In genomic region chr22:22720724-22721261, GRCh38 we compare ENCODE assay signal across 8 cellular contexts.
DNase-seq lines count a peak whose midpoint lies in the region; ATAC-seq, FAIRE-seq and TF ChIP-seq lines count a peak whose summit lies in the region.

No MANE protein-coding gene starts in this region.

- peak in 1 of 2 experiments; percentile 67; a peak in 1 of 4 replicates for TF ChIP-seq EP300 in GM12878 (IDR thresholded peaks at IDR 0.05; ENCODE audit: borderline replicate concordance in 1 of 2, control insufficient read depth in 1 of 2, low read depth in 2 of 2, low read length in 2 of 2)

- FAIRE-seq in GM12878 (lab: Jason Lieb, UNC), result no peak

- CTCF ChIA-PET in GM12878 (lab: Yijun Ruan, JAX), result interaction anchor here (0.6 to 6.4 kb wide), 28 partner anchors 9 to 536 kb away, joined by 3 to 115 read pairs (median 4); no protein-coding TSS in a partner anchor

- SMC1A ChIA-PET in GM12878 (lab: Charles Lee; ENCODE audit: uncharacterized antibody, unreplicated experiment), result interaction anchor here (0.6 to 3.9 kb wide), 14 partner anchors 11 to 239 kb away, joined by 3 to 40 read pairs (median 4); no protein-coding TSS in a partner anchor

- peaks cover 14% of the 10 kb centered on the region for H3K27me3 Mint-ChIP-seq in activated CD4-positive, alpha-beta T cell treated with anti-CD3 and anti-CD28 coated beads, Interleukin-2, amount 10 ng/mL, durations not matched to agents 24 days and 14 days

- TSS peak; percentile 91 for BruUV-seq in GM12878 (replicated peaks; lab: Mats Ljungman, UMichigan)

- ATAC-seq in HG03103 (IDR thresholded peaks at IDR 0.05; ENCODE audit: low read depth, unreplicated experiment) (peak; percentile 60), GM12878 (peak; percentile 96)

- intact Hi-C loops in activated CD4-positive, alpha-beta T cell treated with anti-CD3 and anti-CD28 coated beads, Interleukin-2, amount 10 ng/mL, durations not matched to agents 24 days and 14 days (cut with micrococcal nuclease), result no loop called here
- intact Hi-C loops in GM12878 (cut with micrococcal nuclease; ENCODE audit: unreplicated experiment), result loop anchor here (1.0 kb wide), 1 partner anchor 27 kb away; no protein-coding TSS in a partner anchor

- no peak overlapping the region for H3K4me3 Mint-ChIP-seq in activated CD4-positive, alpha-beta T cell treated with anti-CD3 and anti-CD28 coated beads, Interleukin-2, amount 10 ng/mL, durations not matched to agents 24 days and 14 days

- no peak for TF ChIP-seq POLR2A in GM12878 (IDR thresholded peaks at IDR 0.05; ENCODE audit: low read depth, low read length)

- H3K9ac ChIP-seq in GM12878 (ENCODE audit: control insufficient read depth, insufficient read depth, low read length), result peak overlapping the region; percentile 35; the same call in 1 of the 2 replicates

- H3K36me3 Mint-ChIP-seq in activated CD4-positive, alpha-beta T cell treated with anti-CD3 and anti-CD28 coated beads, Interleukin-2, amount 10 ng/mL, durations not matched to agents 24 days and 14 days (ENCODE audit: low read depth), result no peaks in the 10 kb centered on the region

- no peak for TF ChIP-seq CTCF in GM12878 (IDR thresholded peaks at IDR 0.05 in 2 of 3, conservative IDR thresholded peaks at IDR 0.05 in 1 of 3; ENCODE audit: control insufficient read depth in 2 of 3, extremely low read depth in 1 of 3, insufficient read depth in 1 of 3, low read depth in 3 of 3, low read length in 3 of 3)

- H3K27ac ChIP-seq in GM12878 (ENCODE audit: control insufficient read depth, insufficient read depth), result peak overlapping the region; percentile 82

- peak overlapping the region; percentile 67 for H3K27ac Mint-ChIP-seq in activated CD4-positive, alpha-beta T cell treated with anti-CD3 and anti-CD28 coated beads, Interleukin-2, amount 10 ng/mL, durations not matched to agents 24 days and 14 days

- no peak overlapping the region for H2AFZ ChIP-seq in GM12878 (ENCODE audit: control insufficient read depth, low read depth, low read length)

- WGBS in GM12878 (ENCODE audit: insufficient coverage, insufficient replicate concordance, low lambda C conversion rate, missing lambda C conversion rate), result 3% methylated on average over 6 of the region's 6 CpGs

- H3K9me3 ChIP-seq in GM12878 (replicated peaks; ENCODE audit: control insufficient read depth, insufficient read depth, low read length), result no peaks in the 10 kb centered on the region

- no peaks in the 10 kb centered on the region for H3K27me3 ChIP-seq in GM12878 (replicated peaks in 1 of 2; ENCODE audit: control insufficient read depth in 2 of 2, insufficient read depth in 2 of 2, low read length in 1 of 2)

- POLR2A ChIA-PET in GM12878 (lab: Charles Lee), result interaction anchor here (0.5 to 1.7 kb wide), 3 partner anchors 25 to 769 kb away, joined by 3 to 7 read pairs (median 6); no protein-coding TSS in a partner anchor

- H3K4me2 ChIP-seq in GM12878 (ENCODE audit: control insufficient read depth, insufficient read depth), result peak overlapping the region; percentile 71

- no peaks in the 10 kb centered on the region for H3K9me3 Mint-ChIP-seq in activated CD4-positive, alpha-beta T cell treated with anti-CD3 and anti-CD28 coated beads, Interleukin-2, amount 10 ng/mL, durations not matched to agents 24 days and 14 days

- DNase-seq in activated CD4-positive, alpha-beta T cell treated with anti-CD3 and anti-CD28 coated beads, Interleukin-2, amount 10 ng/mL, durations not matched to agents 24 days and 14 days, result no peak
- no peak for DNase-seq in activated CD4-positive, alpha-beta T cell treated with anti-CD3 and anti-CD28 coated beads, Interleukin-2, amount 50 U/mL, for 1 hour
- DNase-seq in GM12878 (ENCODE audit: low read depth, low spot score), result peak; percentile 62
- DNase-seq in pons (ENCODE audit: low spot score), result peak; percentile 54
- no peak for DNase-seq in NCI-H82 (lab: John Stamatoyannopoulos, UW)
- no peak for DNase-seq in stimulated activated CD4-positive, alpha-beta T cell treated with anti-CD3 and anti-CD28 coated beads, Interleukin-4, amount 100 ng/mL, for 4 hours
- no peak for DNase-seq in NCI-H510A (lab: John Stamatoyannopoulos, UW)

- no peaks in the 10 kb centered on the region for H3K36me3 ChIP-seq in GM12878 (ENCODE audit: control insufficient read depth in 2 of 2, insufficient read depth in 2 of 2, low read length in 1 of 2)

- H3K4me1 Mint-ChIP-seq in activated CD4-positive, alpha-beta T cell treated with anti-CD3 and anti-CD28 coated beads, Interleukin-2, amount 10 ng/mL, durations not matched to agents 24 days and 14 days, result peaks cover 40% of the 10 kb centered on the region

- RAD21 ChIA-PET in GM12878 (lab: Charles Lee; ENCODE audit: unreplicated experiment), result interaction anchor here (0.7 to 3.3 kb wide), 6 partner anchors 11 to 134 kb away, joined by 3 to 32 read pairs (median 5); no protein-coding TSS in a partner anchor

- TF ChIP-seq RAD21 in GM12878 (IDR thresholded peaks at IDR 0.05; ENCODE audit: insufficient read depth, low read depth, low read length), result no peak

- in situ Hi-C loops in GM12878 (cut with MboI), result no loop called here

- H3K79me2 ChIP-seq in GM12878 (ENCODE audit: control insufficient read depth, insufficient read depth, low read length), result no peaks in the 10 kb centered on the region

- no peak overlapping the region for H3K4me3 ChIP-seq in GM12878

- H4K20me1 ChIP-seq in GM12878 (ENCODE audit: control insufficient read depth, insufficient read depth), result no peaks in the 10 kb centered on the region

- H3K4me1 ChIP-seq in GM12878 (ENCODE audit: control insufficient read depth, insufficient read depth, low read length), result peaks cover 5% of the 10 kb centered on the region; the same call in 1 of the 2 replicates

TF ChIP-seq in GM12878, 131 proteins besides CTCF, POLR2A, EP300 and RAD21 (continues in another document):
- TF ChIP-seq ATF7 (IDR thresholded peaks at IDR 0.05; ENCODE audit: low read depth) (0 out of 2 replicates have a peak, but pooled peaks have one; percentile 52), NFXL1 (IDR thresholded peaks at IDR 0.05; ENCODE audit: borderline replicate concordance) (no peak), STAT1 (conservative IDR thresholded peaks at IDR 0.05) (no peak), MTA2 (IDR thresholded peaks at IDR 0.05; ENCODE audit: low read depth) (peak; percentile 56; the same call in 1 of the 2 replicates), PKNOX1 (IDR thresholded peaks at IDR 0.05) (peak; percentile 53; the same call in 1 of the 2 replicates), PAX5 (IDR thresholded peaks at IDR 0.05; ENCODE audit: borderline replicate concordance, low read depth, low read length) (peak; percentile 56; the same call in 1 of the 2 replicates), CBFB (IDR thresholded peaks at IDR 0.05; ENCODE audit: low read depth) (no peak), BHLHE40 (IDR thresholded peaks at IDR 0.05; ENCODE audit: borderline replicate concordance in 1 of 2, low read depth in 2 of 2, low read length in 1 of 2) (peak in 1 of 2 experiments; percentile 23; a peak in 1 of 4 replicates), TAF1 (IDR thresholded peaks at IDR 0.05; ENCODE audit: borderline replicate concordance, low read depth, low read length) (no peak), DPF2 (IDR thresholded peaks at IDR 0.05) (peak; percentile 81; the same call in 1 of the 2 replicates), IKZF1 (conservative IDR thresholded peaks at IDR 0.05) (peak; percentile 85), ASH2L (IDR thresholded peaks at IDR 0.05; ENCODE audit: borderline replicate concordance, low read depth) (no peak), GATAD2B (conservative IDR thresholded peaks at IDR 0.05; ENCODE audit: low read depth) (0 out of 2 replicates have a peak, but pooled peaks have one; percentile 20), POLR2AphosphoS2 (IDR thresholded peaks at IDR 0.05; ENCODE audit: low read depth, low read length) (0 out of 2 replicates have a peak, but pooled peaks have one; percentile 22), STAT3 (IDR thresholded peaks at IDR 0.05; ENCODE audit: low read depth, low read length) (no peak), RELB (IDR thresholded peaks at IDR 0.05; ENCODE audit: low read depth) (peak; percentile 13; the same call in 1 of the 2 replicates), TBL1XR1 (IDR thresholded peaks at IDR 0.05; ENCODE audit: low read depth, low read length) (0 out of 2 replicates have a peak, but pooled peaks have one; percentile 36), SPI1 (IDR thresholded peaks at IDR 0.05; ENCODE audit: borderline replicate concordance, insufficient read depth, low read depth, low read length) (peak; percentile 95), EGR1 (IDR thresholded peaks at IDR 0.05; ENCODE audit: borderline replicate concordance in 1 of 2, low read depth in 2 of 2, low read length in 2 of 2) (no peak), TARDBP (IDR thresholded peaks at IDR 0.05; ENCODE audit: borderline replicate concordance) (no peak), IRF4 (IDR thresholded peaks at IDR 0.05; ENCODE audit: low read depth, low read length) (peak; percentile 65; the same call in 1 of the 2 replicates), IKZF2 (IDR thresholded peaks at IDR 0.05) (peak; percentile 83), BACH1 (IDR thresholded peaks at IDR 0.05; ENCODE audit: borderline replicate concordance) (peak; percentile 34; the same call in 1 of the 2 replicates)

Comparison
In these comparisons a context has a peak if more than half of its experiments do, and no peak if none do; other contexts are left out.
1. DNase-seq: peak in GM12878 (single experiment) and pons (single experiment); none in activated CD4-positive, alpha-beta T cell treated with anti-CD3 and anti-CD28 coated beads, Interleukin-2, amount 10 ng/mL, durations not matched to agents 24 days and 14 days (single experiment), activated CD4-positive, alpha-beta T cell treated with anti-CD3 and anti-CD28 coated beads, Interleukin-2, amount 50 U/mL, for 1 hour (single experiment), NCI-H82 (single experiment), stimulated activated CD4-positive, alpha-beta T cell treated with anti-CD3 and anti-CD28 coated beads, Interleukin-4, amount 100 ng/mL, for 4 hours (0 of 2) and NCI-H510A (single experiment).